8 cellular contexts compared by ENCODE assay signal in genomic region chr3:184361932-184362667, GRCh38. TPM values are rescaled to one million over a fixed set of nuclear protein-coding genes. Genes with fewer than 3 reads are reported as not detected.
A peak's percentile ranks its signal among the peaks of the same experiment; 100 is the strongest.
DNase-seq lines count a peak whose midpoint lies in the region; ATAC-seq and TF ChIP-seq lines count a peak whose summit lies in the region.

No MANE protein-coding gene starts in this region.

- BruUV-seq in PC-3 (replicated peaks; lab: Mats Ljungman, UMichigan): TSS peak; percentile 63

- no peaks in the 10 kb centered on the region for H3F3A ChIP-seq in PC-3 (ENCODE audit: low read length, unreplicated experiment)

- H3K27ac Mint-ChIP-seq in activated naive CD4-positive, alpha-beta T cell treated with anti-CD3 and anti-CD28 coated beads, Interleukin-2, amount 50 U/mL, for 72 hours: peak overlapping the region; percentile 90 to 94

- H2AFZ ChIP-seq in PC-3 (ENCODE audit: low read length) (peak overlapping the region; percentile 77), parathyroid adenoma (peak overlapping the region; percentile 97)

- H3K36me3 ChIP-seq in PC-3 (ENCODE audit: low read depth, low read length): peaks cover 12% of the 10 kb centered on the region
- no peaks in the 10 kb centered on the region for H3K36me3 ChIP-seq in parathyroid adenoma (ENCODE audit: control insufficient read depth, insufficient read depth, low read length)
- no peaks in the 10 kb centered on the region for H3K36me3 ChIP-seq in aorta (ENCODE audit: control insufficient read depth in 1 of 2, insufficient read depth in 2 of 2, low read length in 1 of 2)

- H3K4me2 ChIP-seq in PC-3 (ENCODE audit: low read length) (peak overlapping the region; percentile 85), parathyroid adenoma (ENCODE audit: low read length) (peak overlapping the region; percentile 83)

- H3K4me3 ChIP-seq in HL-60 (replicated peaks; ENCODE audit: insufficient read depth, low read length): peak overlapping the region; percentile 80
- H3K4me3 ChIP-seq in PC-3 (ENCODE audit: low read length): peak overlapping the region; percentile 84
- peak overlapping the region; percentile 91 for H3K4me3 ChIP-seq in parathyroid adenoma (ENCODE audit: low read depth, low read length)
- H3K4me3 ChIP-seq in aorta (ENCODE audit: low read length in 2 of 2): peak overlapping the region; percentile 78 to 85

- H3K36me3 Mint-ChIP-seq in activated naive CD4-positive, alpha-beta T cell treated with anti-CD3 and anti-CD28 coated beads, Interleukin-2, amount 50 U/mL, for 72 hours: peaks cover 25 to 31% of the 10 kb centered on the region in 2 donors

- peaks cover 10% of the 10 kb centered on the region for H4K20me1 ChIP-seq in PC-3 (ENCODE audit: low read length)

- DNase-seq in activated gamma-delta T cell treated with Interleukin-2 at 50 U/mL for 16 hours: peak; percentile 27
- no peak for DNase-seq in activated gamma-delta T cell (lab: John Stamatoyannopoulos, UW)
- peak; percentile 59 to 77 for DNase-seq in HL-60 (ENCODE audit: low read depth in 1 of 2, low spot score in 1 of 2)
- DNase-seq in PC-3: peak; percentile 68
- peak; percentile 52 to 72 for DNase-seq in activated naive CD4-positive, alpha-beta T cell treated with anti-CD3 and anti-CD28 coated beads, Interleukin-2, amount 50 U/mL, for 72 hours (ENCODE audit: low spot score in 2 of 2)
- peak; percentile 46 to 85 (median 70) for DNase-seq in head of caudate nucleus
- peak; percentile 75 to 89 for DNase-seq in aorta

- H3K9me3 Mint-ChIP-seq in activated naive CD4-positive, alpha-beta T cell treated with anti-CD3 and anti-CD28 coated beads, Interleukin-2, amount 50 U/mL, for 72 hours: no peaks in the 10 kb centered on the region

- H3K27ac ChIP-seq in HL-60 (replicated peaks) (peak overlapping the region; percentile 75), PC-3 (ENCODE audit: low read length) (peak overlapping the region; percentile 94), parathyroid adenoma (peak overlapping the region; percentile 100), aorta (ENCODE audit: low read depth in 1 of 2, low read length in 2 of 2) (peak overlapping the region; percentile 25 to 91)

- H3K9ac ChIP-seq in PC-3 (ENCODE audit: low read length) (peak overlapping the region; percentile 92), parathyroid adenoma (peak overlapping the region; percentile 100)

- ATAC-seq in PC-3: peak; percentile 25
- ATAC-seq in activated naive CD4-positive, alpha-beta T cell treated with anti-CD3 and anti-CD28 coated beads, Interleukin-2, amount 50 U/mL, for 72 hours: peak; percentile 25 to 30
- ATAC-seq in aorta (ENCODE audit: low FRiP score): peak; percentile 59

- POLR2A ChIA-PET in PC-3 (lab: Charles Lee; ENCODE audit: unreplicated experiment): interaction anchor here (0.5 to 0.6 kb wide), 3 partner anchors 24 to 1281 kb away, joined by 6 to 13 read pairs (median 10); no protein-coding TSS in a partner anchor

- H3K79me2 ChIP-seq in PC-3 (ENCODE audit: low read length): peaks cover 38% of the 10 kb centered on the region
- peaks cover 12% of the 10 kb centered on the region for H3K79me2 ChIP-seq in parathyroid adenoma

- CTCF ChIA-PET in PC-3 (lab: Charles Lee): interaction anchor here (0.6 to 1.2 kb wide), 3 partner anchors 9 to 416 kb away, joined by 3 to 21 read pairs (median 4); no protein-coding TSS in a partner anchor

- no peaks in the 10 kb centered on the region for H3K9me2 ChIP-seq in PC-3 (replicated peaks; ENCODE audit: low read length)

- WGBS in aorta, 2 donors: 0% methylated on average over 38 of the region's 38 CpGs

- H3K9me3 ChIP-seq in PC-3 (ENCODE audit: low read length) (no peaks in the 10 kb centered on the region), parathyroid adenoma (ENCODE audit: control insufficient read depth, low read length) (no peaks in the 10 kb centered on the region), aorta (ENCODE audit: control insufficient read depth, low read length) (no peaks in the 10 kb centered on the region)

- TF ChIP-seq CTCF in HL-60 (IDR thresholded peaks at IDR 0.05; ENCODE audit: insufficient read depth, low read length) (no peak), PC-3 (conservative IDR thresholded peaks at IDR 0.05; ENCODE audit: low read depth, low read length) (no peak), parathyroid adenoma (IDR thresholded peaks at IDR 0.05) (no peak)

- H3K27me3 ChIP-seq in HL-60 (ENCODE audit: insufficient read depth, poor library complexity, severe bottlenecking) (no peaks in the 10 kb centered on the region), PC-3 (ENCODE audit: low read length) (no peaks in the 10 kb centered on the region), parathyroid adenoma (ENCODE audit: control insufficient read depth, insufficient read depth, low read length) (no peaks in the 10 kb centered on the region), aorta (ENCODE audit: control insufficient read depth in 1 of 2, insufficient read depth in 2 of 2, low read length in 1 of 2) (no peaks in the 10 kb centered on the region)

- H3K4me1 ChIP-seq in PC-3 (ENCODE audit: insufficient read depth, low read length) (peaks cover 21% of the 10 kb centered on the region), parathyroid adenoma (peaks cover 16% of the 10 kb centered on the region), aorta (ENCODE audit: control insufficient read depth in 1 of 2, insufficient read depth in 2 of 2, low read length in 2 of 2) (no peaks in the 10 kb centered on the region)

- intact Hi-C loops in PC-3 (cut with micrococcal nuclease): loop anchor here (1.0 to 2.0 kb wide), 3 partner anchors 17 to 63 kb away; partner anchors contain the start of genes FAM131A and PSMD2
- intact Hi-C loops in head of caudate nucleus (cut with DNase I): no loop called here
- intact Hi-C loops in aorta (cut with DNase I): loop anchor here (2.0 kb wide), 2 partner anchors 23 to 47 kb away; partner anchors contain the start of gene EIF4G1 (in 1 of the 2)

RNA-seq across cellular contexts. Expression of gene POLR2H, which starts 0.6 kb away (rescaled TPM):
- 184 and 193 TPM in 2 replicates for total RNA-seq in PC-3 (2014; rRNA removed)
- 100 to 1,000 TPM; 112 to 177 TPM for total RNA-seq in activated naive CD4-positive, alpha-beta T cell treated with anti-CD3 and anti-CD28 coated beads, Interleukin-2, amount 50 U/mL, for 72 hours
- 10 to 100 TPM; 43.9 to 59.3 TPM for total RNA-seq in aorta
- 100 to 1,000 TPM in 1 of 2 donors, 10 to 100 TPM in 1; 55.3 to 151 TPM for polyA plus RNA-seq in aorta

RNA-seq across cellular contexts. Expression of gene CLCN2, which starts 0.7 kb away (rescaled TPM):
- total RNA-seq in PC-3 (2014; rRNA removed): 13.0 and 17.0 TPM in 2 replicates
- 10 to 100 TPM in 1 of 2 donors, 1 to 10 TPM in 1; 6.5 to 13.9 TPM for total RNA-seq in activated naive CD4-positive, alpha-beta T cell treated with anti-CD3 and anti-CD28 coated beads, Interleukin-2, amount 50 U/mL, for 72 hours
- total RNA-seq in aorta: 1 to 10 TPM; 4.1 to 6.5 TPM
- polyA plus RNA-seq in aorta: 10 to 100 TPM in 1 of 2 donors, 1 to 10 TPM in 1; 4.3 to 14.5 TPM

RNA-seq across cellular contexts. Expression of gene THPO, which starts 15.9 kb away (rescaled TPM):
- total RNA-seq in PC-3 (2014; rRNA removed) (not detected in 2 replicates), aorta (1 to 10 TPM in 1 of 2 donors, under 1 TPM in 1; 0.65 to 1.2 TPM)
- total RNA-seq in activated naive CD4-positive, alpha-beta T cell treated with anti-CD3 and anti-CD28 coated beads, Interleukin-2, amount 50 U/mL, for 72 hours: not detected
- polyA plus RNA-seq in aorta: under 1 TPM; 0.15 to 0.75 TPM

RNA-seq across cellular contexts. Expression of gene CHRD, which starts 17.8 kb away (rescaled TPM):
- not detected in 2 replicates for total RNA-seq in PC-3 (2014; rRNA removed)
- total RNA-seq in activated naive CD4-positive, alpha-beta T cell treated with anti-CD3 and anti-CD28 coated beads, Interleukin-2, amount 50 U/mL, for 72 hours: under 1 TPM in 1 of 2 donors, not detected in 1; 0.49 TPM
- 10 to 100 TPM; 12.0 to 46.5 TPM for total RNA-seq in aorta
- 10 to 100 TPM in 1 of 2 donors, under 1 TPM in 1; 0.38 to 11.9 TPM for polyA plus RNA-seq in aorta

RNA-seq across cellular contexts. Expression of gene FAM131A, which starts 24.7 kb away (rescaled TPM):
- total RNA-seq in PC-3 (2014; rRNA removed): 21.9 and 24.2 TPM in 2 replicates
- total RNA-seq in activated naive CD4-positive, alpha-beta T cell treated with anti-CD3 and anti-CD28 coated beads, Interleukin-2, amount 50 U/mL, for 72 hours: 1 to 10 TPM; 4.1 to 6.8 TPM
- 10 to 100 TPM; 28.2 to 40.6 TPM for total RNA-seq in aorta
- polyA plus RNA-seq in aorta: 10 to 100 TPM; 10.6 to 27.1 TPM
